8 cellular contexts compared by ENCODE assay signal in genomic region chr13:38686635-38687245, GRCh38. TPM values are rescaled to one million over a fixed set of nuclear protein-coding genes. Genes with fewer than 3 reads are reported as not detected.
DNase-seq lines count a peak whose midpoint lies in the region; ATAC-seq and TF ChIP-seq lines count a peak whose summit lies in the region.

Gene FREM2, plus strand, starts transcription at chr13:38687077. Its CDS starts 268 bp downstream, at chr13:38687345.

- H3K9me3 ChIP-seq in HEK293 (ENCODE audit: control insufficient read depth, insufficient read depth, low read depth, low read length) (no peaks in the 10 kb centered on the region), lower lobe of right lung (no peaks in the 10 kb centered on the region), upper lobe of left lung (no peaks in the 10 kb centered on the region)

- H3K36me3 Mint-ChIP-seq in natural killer cell treated with Interleukin-12 subunit alpha and Interleukin-12 subunit beta and Interleukin-15 and Interleukin-18, amount 100 ng/mL, for 72 hours = no peaks in the 10 kb centered on the region

- CTCF ChIA-PET in HEK293 (lab: Yijun Ruan, JAX) = interaction anchor here (0.6 to 2.0 kb wide), 8 partner anchors 14 to 1063 kb away, joined by 3 to 10 read pairs (median 3); no protein-coding TSS in a partner anchor

- ATAC-seq in lower lobe of right lung (peak; percentile 93 to 94), upper lobe of left lung (ENCODE audit: low FRiP score in 2 of 2) (peak; percentile 69 to 88), HG02981 (IDR thresholded peaks at IDR 0.05; ENCODE audit: unreplicated experiment) (no peak)
- no peak for ATAC-seq in natural killer cell treated with Interleukin-12 subunit alpha and Interleukin-12 subunit beta and Interleukin-15 and Interleukin-18, amount 100 ng/mL, for 72 hours

- H3K4me3 ChIP-seq in HEK293 (ENCODE audit: low read depth, low read length) (peak within 1 kb of the TSS; percentile 61), dorsolateral prefrontal cortex (peak within 1 kb of the TSS; percentile 36 to 82 (median 62)), lower lobe of right lung (peak within 1 kb of the TSS; percentile 56), upper lobe of left lung (peak within 1 kb of the TSS; percentile 22 to 61 (median 52))

- POLR2A ChIA-PET in HEK293 (lab: Yijun Ruan, JAX) = interaction anchor here (0.7 to 1.5 kb wide), 6 partner anchors 14 to 337 kb away, joined by 3 to 5 read pairs (median 4); partner anchors contain the start of gene UFM1

- H3K4me1 ChIP-seq in HEK293 (ENCODE audit: control insufficient read depth, insufficient read depth, low read length) = peaks cover 4% of the 10 kb centered on the region
- peaks cover 17% of the 10 kb centered on the region for H3K4me1 ChIP-seq in lower lobe of right lung
- peaks cover 6 to 24% (median 8%) of the 10 kb centered on the region in 4 donors for H3K4me1 ChIP-seq in upper lobe of left lung

- H3K4me3 Mint-ChIP-seq in natural killer cell treated with Interleukin-12 subunit alpha and Interleukin-12 subunit beta and Interleukin-15 and Interleukin-18, amount 100 ng/mL, for 72 hours = no peak within 1 kb of the TSS

- H3K27ac ChIP-seq in HEK293 (ENCODE audit: extremely low read depth, low read depth, low read length) (peak within 1 kb of the TSS; percentile 79), dorsolateral prefrontal cortex (peak within 1 kb of the TSS in 10 of 59 donors; percentile 4 to 59 (median 26)), lower lobe of right lung (peak within 1 kb of the TSS; percentile 24), upper lobe of left lung (peak within 1 kb of the TSS in 2 of 4 donors; percentile 44 to 78)

- peaks cover 9 to 10% of the 10 kb centered on the region in 2 donors for H3K27me3 Mint-ChIP-seq in natural killer cell treated with Interleukin-12 subunit alpha and Interleukin-12 subunit beta and Interleukin-15 and Interleukin-18, amount 100 ng/mL, for 72 hours

- TF ChIP-seq EP300 in upper lobe of left lung (IDR thresholded peaks at IDR 0.05) = no peak

- H3K27me3 ChIP-seq in dorsolateral prefrontal cortex = peaks cover 0 to 54% (median 27%) of the 10 kb centered on the region in 45 donors
- peaks cover 45% of the 10 kb centered on the region for H3K27me3 ChIP-seq in lower lobe of right lung (ENCODE audit: low read depth)
- peaks cover 0 to 3% (median 0%) of the 10 kb centered on the region in 4 donors for H3K27me3 ChIP-seq in upper lobe of left lung

- no peak within 1 kb of the TSS for H3K27ac Mint-ChIP-seq in natural killer cell treated with Interleukin-12 subunit alpha and Interleukin-12 subunit beta and Interleukin-15 and Interleukin-18, amount 100 ng/mL, for 72 hours

- peak; percentile 86 for DNase-seq in NCI-H524 (lab: John Stamatoyannopoulos, UW)
- peak in 6 of 10 donors; percentile 41 to 66 (median 47) for DNase-seq in dorsolateral prefrontal cortex
- DNase-seq in lower lobe of right lung = peak; percentile 76
- DNase-seq in upper lobe of left lung = peak in 1 of 2 donors; percentile 85
- no peak for DNase-seq in GM10266 (ENCODE audit: extremely low spot score)
- no peak for DNase-seq in natural killer cell treated with Interleukin-12 subunit alpha and Interleukin-12 subunit beta and Interleukin-15 and Interleukin-18, amount 100 ng/mL, for 72 hours (ENCODE audit: low spot score)

- no peaks in the 10 kb centered on the region for H3K4me1 Mint-ChIP-seq in natural killer cell treated with Interleukin-12 subunit alpha and Interleukin-12 subunit beta and Interleukin-15 and Interleukin-18, amount 100 ng/mL, for 72 hours (ENCODE audit: low read depth in 2 of 2)

- 0 to 2% methylated on average over 3 to 37 of the region's 37 CpGs for WGBS in upper lobe of left lung, 2 donors

- no peaks in the 10 kb centered on the region for H3K9me3 Mint-ChIP-seq in natural killer cell treated with Interleukin-12 subunit alpha and Interleukin-12 subunit beta and Interleukin-15 and Interleukin-18, amount 100 ng/mL, for 72 hours

- peak in 1 of 4 donors; percentile 58 for TF ChIP-seq POLR2A in upper lobe of left lung (IDR thresholded peaks at IDR 0.05)

- H3K36me3 ChIP-seq in HEK293 (ENCODE audit: control insufficient read depth in 2 of 2, insufficient read depth in 1 of 2, low read length in 2 of 2) = peaks cover 0 to 13% of the 10 kb centered on the region in 2 experiments; a peak in 1 of 3 replicates
- no peaks in the 10 kb centered on the region for H3K36me3 ChIP-seq in lower lobe of right lung
- no peaks in the 10 kb centered on the region for H3K36me3 ChIP-seq in upper lobe of left lung

- TF ChIP-seq CTCF in HEK293 (tag by site-specific recombination; IDR thresholded peaks at IDR 0.05) = no peak
- no peak for TF ChIP-seq CTCF in dorsolateral prefrontal cortex (IDR thresholded peaks at IDR 0.05 in 54 of 56, conservative IDR thresholded peaks at IDR 0.05 in 2 of 56; ENCODE audit: low read depth in 1 of 56, partially characterized antibody in 56 of 56)
- no peak for TF ChIP-seq CTCF in lower lobe of right lung (IDR thresholded peaks at IDR 0.05)
- no peak for TF ChIP-seq CTCF in upper lobe of left lung (IDR thresholded peaks at IDR 0.05)
- TF ChIP-seq CTCF in GM10266 (IDR thresholded peaks at IDR 0.05; ENCODE audit: control insufficient read depth, insufficient read depth, low read depth, missing control alignments) = no peak

- intact Hi-C loops in dorsolateral prefrontal cortex (cut with DNase I) = loop anchor here (2.0 to 5.0 kb wide), 6 partner anchors 76 to 231 kb away; no protein-coding TSS in a partner anchor
- intact Hi-C loops in lower lobe of right lung (cut with DNase I) = no loop called here

TF ChIP-seq in HEK293, 187 proteins besides CTCF, POLR2A, EP300 and RAD21 (continues in another document):
- TF ChIP-seq SETDB1 (IDR thresholded peaks at IDR 0.05; ENCODE audit: insufficient read length, low read length) (peak; percentile 13), ZNF585B (tag by site-specific recombination; IDR thresholded peaks at IDR 0.05) (no peak), ZNF600 (tag by site-specific recombination; IDR thresholded peaks at IDR 0.05) (peak; percentile 82), ZNF112 (tag by site-specific recombination; IDR thresholded peaks at IDR 0.05) (no peak), SCRT2 (tag by site-specific recombination; IDR thresholded peaks at IDR 0.05) (peak; percentile 100), ZNF596 (tag by site-specific recombination; IDR thresholded peaks at IDR 0.05) (no peak), BCL11A (tag by site-specific recombination; IDR thresholded peaks at IDR 0.05; ENCODE audit: low read depth) (0 out of 2 replicates have a peak, but pooled peaks have one; percentile 16), ZNF610 (tag by site-specific recombination; IDR thresholded peaks at IDR 0.05; ENCODE audit: borderline replicate concordance) (0 out of 2 replicates have a peak, but pooled peaks have one; percentile 27), ZNF670 (tag by site-specific recombination; IDR thresholded peaks at IDR 0.05; ENCODE audit: low read depth) (no peak), ZNF501 (tag by site-specific recombination; IDR thresholded peaks at IDR 0.05) (no peak), PRDM1 (tag by site-specific recombination; IDR thresholded peaks at IDR 0.05) (no peak; the same call in 1 of the 2 replicates), SP2 (tag by site-specific recombination; IDR thresholded peaks at IDR 0.05) (peak; percentile 85), PATZ1 (tag by site-specific recombination; IDR thresholded peaks at IDR 0.05) (peak; percentile 74), ZNF76 (tag by site-specific recombination; IDR thresholded peaks at IDR 0.05; ENCODE audit: borderline replicate concordance, low read depth) (no peak; the same call in 1 of the 2 replicates), RBAK (tag by site-specific recombination; IDR thresholded peaks at IDR 0.05) (no peak), ZNF398 (tag by site-specific recombination; IDR thresholded peaks at IDR 0.05) (peak; percentile 71)

RNA-seq across cellular contexts. Expression of gene FREM2, which starts in this region (rescaled TPM):
- total RNA-seq in dorsolateral prefrontal cortex = 1 to 10 TPM in 111 of 120 experiments, under 1 TPM in 9; 0.56 to 8.2 (median 3.0) TPM
- total RNA-seq in lower lobe of right lung = 14.5 TPM
- total RNA-seq in upper lobe of left lung = 10 to 100 TPM in 4 of 6 donors, 1 to 10 TPM in 2; 7.8 to 26.6 (median 17.3) TPM
- not detected for total RNA-seq in natural killer cell treated with Interleukin-12 subunit alpha and Interleukin-12 subunit beta and Interleukin-15 and Interleukin-18, amount 100 ng/mL, for 72 hours

Comparison
In these comparisons a context has a peak if more than half of its experiments do, and no peak if none do; other contexts are left out.
1. DNase-seq: peak in NCI-H524 (2 of 2), dorsolateral prefrontal cortex (6 of 10) and lower lobe of right lung (single experiment); none in GM10266 (single experiment) and natural killer cell treated with Interleukin-12 subunit alpha and Interleukin-12 subunit beta and Interleukin-15 and Interleukin-18, amount 100 ng/mL, for 72 hours (single experiment).
2. ATAC-seq: peak in lower lobe of right lung (2 of 2) and upper lobe of left lung (2 of 2); none in HG02981 (single experiment) and natural killer cell treated with Interleukin-12 subunit alpha and Interleukin-12 subunit beta and Interleukin-15 and Interleukin-18, amount 100 ng/mL, for 72 hours (0 of 2).
3. Peak in every context shown above with its lines, with median percentiles within 50 percentile points of each other: H3K4me3 ChIP-seq.